Comparison of ENCODE assay signal across 34 cellular contexts in genomic region chrX:75210602-75211001, GRCh38.
"Had no signal": no experiment of that assay in that cellular context is flagged by ENCODE, and none has a peak within 500 bp of the region (broad histone marks: within the 10 kb centered on the region; RNA-seq: fewer than 3 reads in every experiment).

No MANE protein-coding gene starts in this region.

- H3K4me3 ChIP-seq: MG63 had no signal

- H3K27me3 ChIP-seq: MG63 had no signal

- H3K9me3 ChIP-seq: MG63 had no signal

- H3K36me3 ChIP-seq: MG63 had no signal

- DNase-seq: Karpas-422, Kasumi-1, MG63, MM.1S, MV-4-11, NCI-H1048, NCI-H1092, NCI-H1092 treated with DMSO at 0.1 percent for 48 hours, NCI-H1105, NCI-H1105 treated with DMSO at 0.1 percent for 48 hours, NCI-H1417, NCI-H1417 treated with DMSO at 0.1 percent for 48 hours, NCI-H1436, NCI-H1436 treated with DMSO at 0.1 percent for 48 hours, NCI-H146, NCI-H1694, NCI-H1694 treated with DMSO at 0.1 percent for 48 hours, NCI-H187, NCI-H187 treated with DMSO at 0.1 percent for 48 hours, NCI-H1930, NCI-H2029, NCI-H2029 treated with DMSO at 0.1 percent for 48 hours, NCI-H2081, NCI-H2081 treated with DMSO at 0.1 percent for 48 hours, NCI-H2107, NCI-H2171, NCI-H2171 treated with DMSO at 0.1 percent for 48 hours, NCI-H2227 treated with DMSO at 0.1 percent for 48 hours, NCI-H226, NCI-H345, NCI-H446, NCI-H446 treated with DMSO at 0.1 percent for 48 hours, NCI-H510A, NCI-H510A treated with DMSO at 0.1 percent for 48 hours had no signal
